8 cellular contexts compared by ENCODE assay signal in genomic region chr20:32357869-32358631, GRCh38. TPM values are rescaled to one million over a fixed set of nuclear protein-coding genes. Genes with fewer than 3 reads are reported as not detected.
A peak's percentile ranks its signal among the peaks of the same experiment; 100 is the strongest.
DNase-seq lines count a peak whose midpoint lies in the region; ATAC-seq and TF ChIP-seq lines count a peak whose summit lies in the region.

ASXL1 (plus strand) TSS chr20:32358331; CDS start chr20:32358776, 445 bp downstream.

- CTCF ChIA-PET in PC-9 (lab: Charles Lee), result interaction anchor here (0.7 kb wide), 1 partner anchor 86 kb away, joined by 5 read pairs; no protein-coding TSS in a partner anchor

- H3K9me3 ChIP-seq in PC-9 (ENCODE audit: insufficient read depth, low read depth), result no peaks in the 10 kb centered on the region
- no peaks in the 10 kb centered on the region for H3K9me3 ChIP-seq in mucosa of rectum (ENCODE audit: control insufficient read depth in 2 of 2, low read length in 2 of 2)

- H3K4me1 ChIP-seq in PC-9 (replicated peaks; ENCODE audit: insufficient read depth) (peaks cover 49% of the 10 kb centered on the region), mucosa of rectum (ENCODE audit: control insufficient read depth in 2 of 2, insufficient read depth in 2 of 2, low read length in 2 of 2) (peaks cover 12 to 26% of the 10 kb centered on the region in 2 donors)

- H3K4me2 ChIP-seq in PC-9, result peak within 1 kb of the TSS; percentile 90

- peak within 1 kb of the TSS; percentile 85 for H2AFZ ChIP-seq in PC-9

- H3K36me3 ChIP-seq in PC-9 (ENCODE audit: low read depth) (0 out of 2 replicates have a peak, but pooled peaks cover 4% of the 10 kb centered on the region), mucosa of rectum (ENCODE audit: control insufficient read depth in 2 of 2, insufficient read depth in 2 of 2, low read length in 2 of 2) (no peaks in the 10 kb centered on the region)

- H3F3A ChIP-seq in PC-9 (ENCODE audit: insufficient read depth, low read depth), result peaks cover 34% of the 10 kb centered on the region

- intact Hi-C loops in PC-9 (cut with micrococcal nuclease; ENCODE audit: unreplicated experiment), result loop anchor here (2.0 to 5.0 kb wide), 6 partner anchors 23 to 294 kb away; partner anchors contain the start of genes KIF3B, PLAGL2 and POFUT1

- POLR2A ChIA-PET in PC-9 (lab: Charles Lee; ENCODE audit: unreplicated experiment), result interaction anchor here (0.6 to 0.7 kb wide), 2 partner anchors 67 to 224 kb away, joined by 6 to 10 read pairs; no protein-coding TSS in a partner anchor

- peak within 1 kb of the TSS; percentile 78 for H3K4me3 ChIP-seq in Jurkat, Clone E6-1 (ENCODE audit: low read length)
- H3K4me3 ChIP-seq in PC-9 (peak within 1 kb of the TSS; percentile 78), epithelial cell of proximal tubule (ENCODE audit: low read depth, low read length) (peak within 1 kb of the TSS; percentile 90), mucosa of rectum (ENCODE audit: low read length in 2 of 2) (peak within 1 kb of the TSS; percentile 85 to 92)

- peak; percentile 68 for ATAC-seq in GM21576 (IDR thresholded peaks at IDR 0.05; ENCODE audit: unreplicated experiment)

- BruUV-seq in PC-9 (replicated peaks; lab: Mats Ljungman, UMichigan), result no TSS peak

- H3K9me2 ChIP-seq in PC-9 (ENCODE audit: insufficient read depth), result no peaks in the 10 kb centered on the region

- H3K27ac ChIP-seq in PC-9, result peak within 1 kb of the TSS; percentile 72
- H3K27ac ChIP-seq in mucosa of rectum (ENCODE audit: low read depth in 2 of 2, low read length in 2 of 2), result peak within 1 kb of the TSS; percentile 96 to 97

- H3K27me3 ChIP-seq in PC-9 (ENCODE audit: insufficient read depth, low read depth) (no peaks in the 10 kb centered on the region), mucosa of rectum (ENCODE audit: control insufficient read depth in 2 of 2, insufficient read depth in 2 of 2, low read length in 2 of 2) (no peaks in the 10 kb centered on the region)

- TF ChIP-seq CTCF in PC-9 (conservative IDR thresholded peaks at IDR 0.05) (no peak), epithelial cell of proximal tubule (conservative IDR thresholded peaks at IDR 0.05; ENCODE audit: low read depth, low read length) (no peak)

- peaks cover 42% of the 10 kb centered on the region for H4K20me1 ChIP-seq in PC-9 (ENCODE audit: insufficient read depth)

- DNase-seq in DMS153 (lab: John Stamatoyannopoulos, UW) (peak; percentile 98), PC-9 (peak; percentile 86 to 99), epithelial cell of proximal tubule (ENCODE audit: low read depth) (peak; percentile 45)
- peak; percentile 96 for DNase-seq in Jurkat, Clone E6-1 (ENCODE audit: low read depth, low spot score)
- peak; percentile 91 for DNase-seq in activated T-cell treated with anti-CD3 and anti-CD28 coated beads, Interleukin-2, amount 50 U/mL, for 1 hour
- DNase-seq in stimulated activated CD8-positive, alpha-beta memory T cell treated with anti-CD3 and anti-CD28 coated beads, Interleukin-4, amount 100 ng/mL, for 48 hours, result peak; percentile 97

- H3K79me2 ChIP-seq in PC-9 (ENCODE audit: low read depth), result peaks cover 44% of the 10 kb centered on the region

- H3K9ac ChIP-seq in mucosa of rectum (ENCODE audit: low read depth in 1 of 2, low read length in 2 of 2), result peak within 1 kb of the TSS; percentile 88 to 90

RNA-seq across cellular contexts. Expression of gene ASXL1, which starts in this region (rescaled TPM):
- 71.0 TPM for polyA plus RNA-seq in Jurkat, Clone E6-1 (2012; ENCODE audit: insufficient read depth, insufficient read length)
- total RNA-seq in PC-9 (2021), result 102 and 123 TPM in 2 replicates
- 20.7 and 34.2 TPM in 2 replicates for total RNA-seq in epithelial cell of proximal tubule

Comparison
In these comparisons a context has a peak if more than half of its experiments do, and no peak if none do; other contexts are left out.
1. Peak in every context shown above with its lines: DNase-seq, ATAC-seq, H3K4me3 ChIP-seq and H3K27ac ChIP-seq.
2. DNase-seq: peak in every context shown above with its lines; median percentile 98 in DMS153; 97 in stimulated activated CD8-positive, alpha-beta memory T cell treated with anti-CD3 and anti-CD28 coated beads, Interleukin-4, amount 100 ng/mL, for 48 hours; 96 in Jurkat, Clone E6-1; 92 in PC-9; 91 in activated T-cell treated with anti-CD3 and anti-CD28 coated beads, Interleukin-2, amount 50 U/mL, for 1 hour; 45 in epithelial cell of proximal tubule.